20 cellular contexts compared by ENCODE assay signal in genomic region chr21:34345091-34345871, GRCh38. TPM values are rescaled to one million over a fixed set of nuclear protein-coding genes. Genes with fewer than 3 reads are reported as not detected.
A peak's percentile ranks its signal among the peaks of the same experiment; 100 is the strongest.
DNase-seq lines count a peak whose midpoint lies in the region; ATAC-seq, FAIRE-seq and TF ChIP-seq lines count a peak whose summit lies in the region.
"Had no signal": no experiment of that assay in that cellular context is flagged by ENCODE, and none has a peak within 500 bp of the region (broad histone marks: within the 10 kb centered on the region; RNA-seq: fewer than 3 reads in every experiment).

No MANE protein-coding gene starts in this region.

- H3K27ac ChIP-seq in angular gyrus (ENCODE audit: low read depth, low read length) (peak overlapping the region; percentile 33), osteoblast (ENCODE audit: low read depth, low read length) (no peak overlapping the region), upper lobe of left lung (peak overlapping the region; percentile 35 to 65 (median 60)), left lung (peak overlapping the region in 1 of 2 donors; percentile 28)
- H3K27ac ChIP-seq: suprapubic skin had no signal

- no peak for TF ChIP-seq POLR2A in upper lobe of left lung (IDR thresholded peaks at IDR 0.05)

- intact Hi-C loops in left lung (cut with DNase I): loop anchor here in 1 of 2 donors (5.0 kb wide), 1 partner anchor 423 kb away; no protein-coding TSS in a partner anchor

- TF ChIP-seq CTCF in fibroblast of mammary gland (conservative IDR thresholded peaks at IDR 0.05; ENCODE audit: control insufficient read depth, insufficient read depth, low read depth, low read length): no peak
- no peak for TF ChIP-seq CTCF in osteoblast (IDR thresholded peaks at IDR 0.05; ENCODE audit: extremely low read depth, low read depth, low read length)
- no peak for TF ChIP-seq CTCF in upper lobe of left lung (IDR thresholded peaks at IDR 0.05)
- no peak for TF ChIP-seq CTCF in left lung (IDR thresholded peaks at IDR 0.05)

- no peak overlapping the region for H3K4me3 ChIP-seq in fibroblast of mammary gland (ENCODE audit: control insufficient read depth, low read depth, low read length)
- no peak overlapping the region for H3K4me3 ChIP-seq in osteoblast (ENCODE audit: insufficient read depth, low read length)
- H3K4me3 ChIP-seq in upper lobe of left lung: peak overlapping the region in 1 of 4 donors; percentile 10
- no peak overlapping the region for H3K4me3 ChIP-seq in left lung
- H3K4me3 ChIP-seq: suprapubic skin had no signal

- H3K79me2 ChIP-seq in osteoblast (ENCODE audit: insufficient read depth, low read length): no peaks in the 10 kb centered on the region

- peaks cover 7% of the 10 kb centered on the region for H3K4me1 ChIP-seq in osteoblast (ENCODE audit: insufficient read depth, low read length)
- H3K4me1 ChIP-seq in upper lobe of left lung: peaks cover 0 to 13% (median 8%) of the 10 kb centered on the region in 4 donors
- H3K4me1 ChIP-seq in left lung: peaks cover 0 to 9% of the 10 kb centered on the region in 2 donors
- H3K4me1 ChIP-seq: suprapubic skin had no signal

- DNase-seq in fibroblast of mammary gland (ENCODE audit: low read depth) (peak; percentile 66), osteoblast (ENCODE audit: insufficient read length, low spot score, missing footprints) (peak; percentile 34), upper lobe of left lung (no peak), left lung (no peak), urothelium cell line (ENCODE audit: low spot score) (no peak)
- DNase-seq: activated gamma-delta T cell treated with Interleukin-2 at 50 U/mL for 16 hours; CD8-positive, alpha-beta T cell; GDM1; hippocampal formation; MM.1S; NCI-H2029; NCI-H526 treated with DMSO at 0.1 percent for 48 hours; PC-3 had no signal

- no peak for FAIRE-seq in urothelium cell line (lab: Jason Lieb, UNC)
- FAIRE-seq: bronchial epithelial cell, HTR-8/SVneo had no signal

- no peak for TF ChIP-seq EP300 in upper lobe of left lung (IDR thresholded peaks at IDR 0.05)

- peak overlapping the region; percentile 26 for H3K4me2 ChIP-seq in osteoblast (ENCODE audit: insufficient read depth, low read length)

- H3K9me3 ChIP-seq in osteoblast (ENCODE audit: low read depth, low read length) (no peaks in the 10 kb centered on the region), upper lobe of left lung (no peaks in the 10 kb centered on the region), left lung (no peaks in the 10 kb centered on the region)
- H3K9me3 ChIP-seq: suprapubic skin had no signal

- H3K27me3 ChIP-seq in osteoblast (ENCODE audit: insufficient read depth, low read length): peaks cover 21% of the 10 kb centered on the region
- H3K27me3 ChIP-seq in upper lobe of left lung: no peaks in the 10 kb centered on the region
- H3K27me3 ChIP-seq in left lung: no peaks in the 10 kb centered on the region
- H3K27me3 ChIP-seq: suprapubic skin had no signal

- no peak overlapping the region for H2AFZ ChIP-seq in osteoblast (ENCODE audit: low read length)

- WGBS in upper lobe of left lung, 2 donors: 77 to 88% methylated on average over 12 to 15 of the region's 15 CpGs

- no peaks in the 10 kb centered on the region for H3K36me3 ChIP-seq in osteoblast (ENCODE audit: insufficient read depth, low read length)
- H3K36me3 ChIP-seq in upper lobe of left lung: no peaks in the 10 kb centered on the region
- no peaks in the 10 kb centered on the region for H3K36me3 ChIP-seq in left lung
- H3K36me3 ChIP-seq: suprapubic skin had no signal

- ATAC-seq in upper lobe of left lung (ENCODE audit: low FRiP score in 2 of 2) (peak in 1 of 2 donors; percentile 70), left lung (no peak), HG03354 (IDR thresholded peaks at IDR 0.05; ENCODE audit: poor library complexity, severe bottlenecking, unreplicated experiment) (no peak)
- ATAC-seq: CD8-positive, alpha-beta T cell; PC-3 had no signal

- H4K20me1 ChIP-seq in osteoblast (ENCODE audit: insufficient read depth, low read length): no peaks in the 10 kb centered on the region

RNA-seq across cellular contexts. Expression of gene KCNE2, which starts 18.5 kb away (rescaled TPM):
- total RNA-seq in osteoblast: not detected in 2 replicates
- not detected for total RNA-seq in upper lobe of left lung
- not detected for total RNA-seq in left lung
- total RNA-seq: activated CD8-positive, alpha-beta memory T cell treated with anti-CD3 and anti-CD28 coated beads for 36 hours; bronchial epithelial cell; CD8-positive, alpha-beta T cell; lung microvascular endothelial cell; PC-3; suprapubic skin had no signal

RNA-seq across cellular contexts. Expression of gene SMIM11, which starts 30.0 kb away (rescaled TPM):
- total RNA-seq in osteoblast: 8.0 and 18.5 TPM in 2 replicates
- total RNA-seq in upper lobe of left lung: 10 to 100 TPM in 2 of 6 donors, 1 to 10 TPM in 4; 3.0 to 21.6 (median 8.0) TPM
- total RNA-seq in left lung: 1 to 10 TPM; 3.1 to 5.7 TPM

Comparison
In these comparisons a context has a peak if more than half of its experiments do, and no peak if none do; other contexts are left out.
1. DNase-seq: peak in fibroblast of mammary gland (single experiment) and osteoblast (single experiment); none in upper lobe of left lung (0 of 2), left lung (0 of 2) and urothelium cell line (single experiment).